In the genomic region with DNA sequence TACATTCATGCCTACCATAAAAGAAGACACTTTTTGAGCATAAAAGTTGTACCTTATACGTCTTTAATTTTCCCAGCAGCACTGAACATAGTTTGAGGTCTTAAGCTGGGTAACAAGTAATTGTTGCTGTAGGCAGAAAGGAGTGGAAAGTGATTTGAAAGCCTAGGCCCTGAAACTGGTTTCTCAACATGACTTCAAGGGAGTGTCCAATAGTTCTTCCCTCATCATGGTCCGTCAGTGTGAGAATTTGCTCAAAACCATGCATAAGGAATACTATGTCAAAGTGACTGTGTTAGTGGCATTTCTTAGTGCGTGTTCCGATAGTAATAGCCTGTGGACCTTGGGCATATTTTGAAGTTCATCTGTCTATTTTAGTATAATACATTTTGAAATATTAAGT, we compare ENCODE assay signal across 7 cellular contexts.
"Had no signal": no experiment of that assay in that cellular context is flagged by ENCODE, and none has a peak within 500 bp of the region (broad histone marks: within the 10 kb centered on the region; RNA-seq: fewer than 3 reads in every experiment).

No MANE protein-coding gene starts in this region.

- ATAC-seq: HepG2, K562 had no signal

- H3K9me3 Mint-ChIP-seq: IgD-negative memory B cell had no signal

- H3K4me3 ChIP-seq: K562 had no signal

- H3K27me3 Mint-ChIP-seq: IgD-negative memory B cell had no signal

- FAIRE-seq: HepG2, HTR-8/SVneo, K562 had no signal

- DNase-seq: IMR-90, KBM-7 had no signal

- H3K4me1 Mint-ChIP-seq: IgD-negative memory B cell had no signal

- H3K36me3 Mint-ChIP-seq: IgD-negative memory B cell had no signal

- H3K27ac Mint-ChIP-seq: IgD-negative memory B cell had no signal

- H3K27ac ChIP-seq: HL-60 had no signal

- H3K4me3 Mint-ChIP-seq: IgD-negative memory B cell had no signal
